Comparison of ENCODE assay signal across 10 cellular contexts in genomic region chr9:36204906-36205547, GRCh38. TPM values are rescaled to one million over a fixed set of nuclear protein-coding genes. Genes with fewer than 3 reads are reported as not detected.
DNase-seq lines count a peak whose midpoint lies in the region; ATAC-seq and TF ChIP-seq lines count a peak whose summit lies in the region.
"Had no signal": no experiment of that assay in that cellular context is flagged by ENCODE, and none has a peak within 500 bp of the region (broad histone marks: within the 10 kb centered on the region; RNA-seq: fewer than 3 reads in every experiment).

No MANE protein-coding gene starts in this region.

- H3K4me3 Mint-ChIP-seq in chondrocyte (ENCODE audit: unreplicated experiment), result no peak overlapping the region

- ATAC-seq in left colon, result peak; percentile 77
- no peak for ATAC-seq in HG03342 (IDR thresholded peaks at IDR 0.05; ENCODE audit: unreplicated experiment)

- H3K4me1 Mint-ChIP-seq in chondrocyte (ENCODE audit: low read depth), result peaks cover 41% of the 10 kb centered on the region

- H3K27ac Mint-ChIP-seq in chondrocyte (ENCODE audit: unreplicated experiment), result peak overlapping the region; percentile 49

- DNase-seq in AG09309 (ENCODE audit: low read depth) (no peak), HT1080 (ENCODE audit: low read depth) (peak; percentile 24), chondrocyte (ENCODE audit: low spot score) (no peak), left colon (no peak), AML-193 (lab: John Stamatoyannopoulos, UW) (no peak), NCI-H2171 treated with DMSO at 0.1 percent for 48 hours (lab: John Stamatoyannopoulos, UW) (no peak), GOT3 (lab: John Stamatoyannopoulos, UW) (no peak)
- DNase-seq: Kasumi-1; stimulated activated CD8-positive, alpha-beta memory T cell treated with anti-CD3 and anti-CD28 coated beads, Interleukin-4, amount 100 ng/mL, for 48 hours had no signal

- TF ChIP-seq CTCF in AG09309 (IDR thresholded peaks at IDR 0.05; ENCODE audit: control insufficient read depth, insufficient read depth, low read depth, low read length, missing control alignments) (peak; percentile 16), chondrocyte (IDR thresholded peaks at IDR 0.05) (peak; percentile 55)

- H3K36me3 Mint-ChIP-seq in chondrocyte (ENCODE audit: low read depth), result peaks cover 46% of the 10 kb centered on the region

- H3K27me3 Mint-ChIP-seq in chondrocyte (ENCODE audit: low read depth), result no peaks in the 10 kb centered on the region

- H3K4me3 ChIP-seq in AG09309 (ENCODE audit: control insufficient read depth, low read depth, low read length), result no peak overlapping the region

- intact Hi-C loops in left colon (cut with DNase I, micrococcal nuclease), result no loop called here

- no peaks in the 10 kb centered on the region for H3K9me3 Mint-ChIP-seq in chondrocyte (ENCODE audit: low read depth)

RNA-seq across cellular contexts. Expression of gene CLTA, which starts 14.3 kb away (rescaled TPM):
- total RNA-seq in HT1080 (2014; rRNA removed; shearing (Covaris generic)), result 437 and 448 TPM in 2 replicates
- polyA plus RNA-seq in HT1080 (2015; cell fraction: cytosol; rRNA removed), result 323 and 333 TPM in 2 replicates
- 115 and 142 TPM in 2 replicates for polyA plus RNA-seq in HT1080 (2015; cell fraction: nucleus; rRNA removed)
- total RNA-seq in chondrocyte (200 to 243 TPM (median 240 TPM) in 3 replicates), left colon (100 to 1,000 TPM; 200 to 205 TPM)

RNA-seq across cellular contexts. Expression of gene CCIN, which starts 35.8 kb away (rescaled TPM):
- total RNA-seq in HT1080 (2014; rRNA removed; shearing (Covaris generic)), result 0.03 TPM in 1 of 2 replicates, not detected in the other
- polyA plus RNA-seq in HT1080 (2015; cell fraction: cytosol; rRNA removed), result 0.05 TPM in 1 of 2 replicates, not detected in the other
- not detected in 2 replicates for polyA plus RNA-seq in HT1080 (2015; cell fraction: nucleus; rRNA removed)
- total RNA-seq in chondrocyte (2.4 to 2.7 TPM (median 2.4 TPM) in 3 replicates), left colon (under 1 TPM in 1 of 2 donors, not detected in 1; 0.25 TPM)

RNA-seq across cellular contexts. Expression of gene GNE, which starts 53.2 kb away (rescaled TPM):
- 14.5 and 19.5 TPM in 2 replicates for total RNA-seq in HT1080 (2014; rRNA removed; shearing (Covaris generic))
- 12.2 and 16.0 TPM in 2 replicates for polyA plus RNA-seq in HT1080 (2015; cell fraction: cytosol; rRNA removed)
- 16.2 and 17.6 TPM in 2 replicates for polyA plus RNA-seq in HT1080 (2015; cell fraction: nucleus; rRNA removed)
- total RNA-seq in chondrocyte, result 16.2 to 17.8 TPM (median 16.9 TPM) in 3 replicates
- total RNA-seq in left colon, result 100 to 1,000 TPM in 1 of 2 donors, 10 to 100 TPM in 1; 94.0 to 196 TPM
